Comparison of ENCODE assay signal across 25 cellular contexts in genomic region chr1:33306061-33306460, GRCh38. TPM values are rescaled to one million over a fixed set of nuclear protein-coding genes. Genes with fewer than 3 reads are reported as not detected.
DNase-seq lines count a peak whose midpoint lies in the region; ATAC-seq and TF ChIP-seq lines count a peak whose summit lies in the region.
"Had no signal": no experiment of that assay in that cellular context is flagged by ENCODE, and none has a peak within 500 bp of the region (broad histone marks: within the 10 kb centered on the region; RNA-seq: fewer than 3 reads in every experiment).

No MANE protein-coding gene starts in this region.

- peaks cover 40% of the 10 kb centered on the region for H3K27me3 Mint-ChIP-seq in dendritic cell treated with granulocyte-macrophage colony-stimulating factor and Interleukin-4, amounts not matched to agents 40 ng/mL and 50 ng/mL, for 4 days
- no peaks in the 10 kb centered on the region for H3K27me3 Mint-ChIP-seq in nephron (ENCODE audit: low read depth)
- peaks cover 12 to 14% of the 10 kb centered on the region in 2 donors for H3K27me3 Mint-ChIP-seq in stimulated activated naive B cell treated with anti-CD40 and anti-IgM and Interleukin-4, amounts not matched to agents 10 μg/mL and 1 μg/mL and 100 μg/mL, for 72 hours

- H3K4me3 Mint-ChIP-seq in dendritic cell treated with granulocyte-macrophage colony-stimulating factor and Interleukin-4, amounts not matched to agents 40 ng/mL and 50 ng/mL, for 4 days = peak overlapping the region; percentile 45
- no peak overlapping the region for H3K4me3 Mint-ChIP-seq in nephron
- H3K4me3 Mint-ChIP-seq in stimulated activated naive B cell treated with anti-CD40 and anti-IgM and Interleukin-4, amounts not matched to agents 10 μg/mL and 1 μg/mL and 100 μg/mL, for 72 hours = peak overlapping the region; percentile 26 to 44
- H3K4me3 Mint-ChIP-seq: activated CD8-positive, alpha-beta T cell treated with anti-CD3 and anti-CD28 coated beads for 36 hours; activated naive CD8-positive, alpha-beta T cell treated with anti-CD3 and anti-CD28 coated beads, Interleukin-2, amount 10 ng/mL, durations not matched to agents 7 days and 5 days; memory B cell had no signal

- H3K4me1 Mint-ChIP-seq in dendritic cell treated with granulocyte-macrophage colony-stimulating factor and Interleukin-4, amounts not matched to agents 40 ng/mL and 50 ng/mL, for 4 days (ENCODE audit: low read depth) = peaks cover 23% of the 10 kb centered on the region
- peaks cover 33% of the 10 kb centered on the region for H3K4me1 Mint-ChIP-seq in nephron
- peaks cover 5 to 9% of the 10 kb centered on the region in 2 donors for H3K4me1 Mint-ChIP-seq in stimulated activated naive B cell treated with anti-CD40 and anti-IgM and Interleukin-4, amounts not matched to agents 10 μg/mL and 1 μg/mL and 100 μg/mL, for 72 hours

- TF ChIP-seq CTCF in nephron (IDR thresholded peaks at IDR 0.05; ENCODE audit: unreplicated experiment in 3 of 3) = no peak

- no peaks in the 10 kb centered on the region for H3K9me3 Mint-ChIP-seq in dendritic cell treated with granulocyte-macrophage colony-stimulating factor and Interleukin-4, amounts not matched to agents 40 ng/mL and 50 ng/mL, for 4 days
- H3K9me3 Mint-ChIP-seq in nephron = peaks cover under 1% of the 10 kb centered on the region
- H3K9me3 Mint-ChIP-seq in stimulated activated naive B cell treated with anti-CD40 and anti-IgM and Interleukin-4, amounts not matched to agents 10 μg/mL and 1 μg/mL and 100 μg/mL, for 72 hours = peaks cover 0 to 2% of the 10 kb centered on the region in 2 donors
- H3K9me3 Mint-ChIP-seq: activated CD8-positive, alpha-beta T cell treated with anti-CD3 and anti-CD28 coated beads for 36 hours; memory B cell had no signal

- intact Hi-C loops in dendritic cell treated with granulocyte-macrophage colony-stimulating factor and Interleukin-4, amounts not matched to agents 40 ng/mL and 50 ng/mL, for 4 days (cut with micrococcal nuclease) = no loop called here

- no peak overlapping the region for H3K27ac ChIP-seq in caudate nucleus (ENCODE audit: low read depth, low read length)
- H3K27ac ChIP-seq: SJSA1 had no signal

- H3K36me3 Mint-ChIP-seq in dendritic cell treated with granulocyte-macrophage colony-stimulating factor and Interleukin-4, amounts not matched to agents 40 ng/mL and 50 ng/mL, for 4 days (ENCODE audit: low read depth) = peaks cover 10% of the 10 kb centered on the region
- peaks cover 35% of the 10 kb centered on the region for H3K36me3 Mint-ChIP-seq in nephron (ENCODE audit: low read depth)
- peaks cover 8 to 12% of the 10 kb centered on the region in 2 donors for H3K36me3 Mint-ChIP-seq in stimulated activated naive B cell treated with anti-CD40 and anti-IgM and Interleukin-4, amounts not matched to agents 10 μg/mL and 1 μg/mL and 100 μg/mL, for 72 hours

- peak; percentile 38 to 41 for ATAC-seq in stimulated activated naive B cell treated with anti-CD40 and anti-IgM and Interleukin-4, amounts not matched to agents 10 μg/mL and 1 μg/mL and 100 μg/mL, for 72 hours (replicated peaks)
- ATAC-seq in left lobe of liver (no peak), SK-N-SH treated with all-trans-retinoic acid at 6 μM for 48 hours (no peak)
- ATAC-seq: activated CD4-positive, CD25-positive, alpha-beta regulatory T cell treated with anti-CD3 and anti-CD28 coated beads, Interleukin-2, amount 50 U/mL, for 24 hours; activated CD8-positive, alpha-beta T cell treated with anti-CD3 and anti-CD28 coated beads for 36 hours had no signal

- peak; percentile 41 for DNase-seq in NAMALWA (ENCODE audit: low spot score)
- no peak for DNase-seq in stimulated activated naive B cell treated with anti-CD40 and anti-IgM and Interleukin-4, amounts not matched to agents 10 μg/mL and 1 μg/mL and 100 μg/mL, for 72 hours
- no peak for DNase-seq in left lobe of liver (ENCODE audit: low spot score)
- DNase-seq in caudate nucleus (lab: John Stamatoyannopoulos, UW) = no peak
- DNase-seq: activated CD8-positive, alpha-beta T cell treated with anti-CD3 and anti-CD28 coated beads for 36 hours; activated naive CD8-positive, alpha-beta T cell treated with anti-CD3 and anti-CD28 coated beads, Interleukin-2, amount 10 ng/mL, durations not matched to agents 7 days and 5 days; Calu3; KBM-7; MG63; NCI-H1417; NCI-H2029 treated with DMSO at 0.1 percent for 48 hours; NCI-H226; stimulated activated CD4-positive, alpha-beta T cell treated with anti-CD3 and anti-CD28 coated beads, Interleukin-12 subunit alpha, Interleukin-12 subunit beta, amount 100 ng/mL, for 4 hours; stimulated activated CD4-positive, alpha-beta T cell treated with anti-CD3 and anti-CD28 coated beads, Interleukin-4, amount 100 ng/mL, for 1 hour had no signal

- no peak overlapping the region for H3K27ac Mint-ChIP-seq in dendritic cell treated with granulocyte-macrophage colony-stimulating factor and Interleukin-4, amounts not matched to agents 40 ng/mL and 50 ng/mL, for 4 days
- peak overlapping the region; percentile 45 to 59 (median 57) for H3K27ac Mint-ChIP-seq in nephron
- no peak overlapping the region for H3K27ac Mint-ChIP-seq in stimulated activated naive B cell treated with anti-CD40 and anti-IgM and Interleukin-4, amounts not matched to agents 10 μg/mL and 1 μg/mL and 100 μg/mL, for 72 hours
- H3K27ac Mint-ChIP-seq: activated CD8-positive, alpha-beta T cell treated with anti-CD3 and anti-CD28 coated beads for 36 hours; activated naive CD8-positive, alpha-beta T cell treated with anti-CD3 and anti-CD28 coated beads, Interleukin-2, amount 10 ng/mL, durations not matched to agents 7 days and 5 days; CD14-positive monocyte; memory B cell had no signal

TF ChIP-seq in SK-N-SH treated with all-trans-retinoic acid at 6 μM for 48 hours, 23 proteins besides CTCF, POLR2A, EP300 and RAD21:
- TF ChIP-seq ZNF565 (CRISPR knock-in tag; conservative IDR thresholded peaks at IDR 0.05; ENCODE audit: low read depth) = no peak

RNA-seq across cellular contexts. Expression of gene A3GALT2, which starts 14.8 kb away (rescaled TPM):
- not detected for total RNA-seq in left lobe of liver
- total RNA-seq: activated CD8-positive, alpha-beta T cell treated with anti-CD3 and anti-CD28 coated beads for 36 hours; Calu3; omental fat pad; SJSA1; subcutaneous adipose tissue; T-helper 1 cell treated with Interleukin-12 subunit alpha and Interleukin-12 subunit beta and Interleukin-4 antibody, amounts not matched to agents 30 ng/mL and 1 ng/mL, for 36 hours; urinary bladder had no signal

RNA-seq across cellular contexts. Expression of gene ZNF362, which starts 49.8 kb away (rescaled TPM):
- 8.4 TPM for total RNA-seq in left lobe of liver

Comparison
In these comparisons a context has a peak if more than half of its experiments do, and no peak if none do; other contexts are left out.
1. H3K27ac Mint-ChIP-seq: peak in nephron (3 of 3); none in dendritic cell treated with granulocyte-macrophage colony-stimulating factor and Interleukin-4, amounts not matched to agents 40 ng/mL and 50 ng/mL, for 4 days (single experiment) and stimulated activated naive B cell treated with anti-CD40 and anti-IgM and Interleukin-4, amounts not matched to agents 10 μg/mL and 1 μg/mL and 100 μg/mL, for 72 hours (single experiment).
2. H3K4me3 Mint-ChIP-seq: peak in dendritic cell treated with granulocyte-macrophage colony-stimulating factor and Interleukin-4, amounts not matched to agents 40 ng/mL and 50 ng/mL, for 4 days (single experiment) and stimulated activated naive B cell treated with anti-CD40 and anti-IgM and Interleukin-4, amounts not matched to agents 10 μg/mL and 1 μg/mL and 100 μg/mL, for 72 hours (2 of 2); none in nephron (0 of 3).
3. ATAC-seq: peak in stimulated activated naive B cell treated with anti-CD40 and anti-IgM and Interleukin-4, amounts not matched to agents 10 μg/mL and 1 μg/mL and 100 μg/mL, for 72 hours (2 of 2); none in left lobe of liver (single experiment) and SK-N-SH treated with all-trans-retinoic acid at 6 μM for 48 hours (single experiment).